ENCODE assay signal across 21 cellular contexts in the genomic region with DNA sequence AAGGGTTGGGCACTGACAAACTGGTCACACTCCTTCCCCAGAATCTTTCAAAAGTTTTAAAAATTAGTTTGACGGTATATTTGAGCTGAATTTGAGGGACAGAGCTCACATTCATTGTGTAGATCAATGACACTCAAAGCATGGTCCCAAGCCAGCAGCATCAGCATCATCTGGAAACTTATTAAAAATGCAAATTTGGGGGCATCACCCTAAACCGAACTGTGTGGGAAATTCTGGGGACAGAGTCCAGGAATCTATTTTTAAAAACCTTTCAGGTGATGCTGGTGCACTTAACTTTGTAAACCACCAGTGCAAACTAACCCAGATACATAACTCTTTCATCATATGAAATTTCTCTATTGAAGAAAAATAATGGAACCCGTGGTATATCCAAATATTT.
"Had no signal": no experiment of that assay in that cellular context is flagged by ENCODE, and none has a peak within 500 bp of the region (broad histone marks: within the 10 kb centered on the region; RNA-seq: fewer than 3 reads in every experiment).

No MANE protein-coding gene starts in this region.

- H3K27me3 ChIP-seq: esophagus squamous epithelium, foreskin keratinocyte, testis, transverse colon had no signal

- H3K9me3 Mint-ChIP-seq: dendritic cell treated with granulocyte-macrophage colony-stimulating factor and Interleukin-4, amounts not matched to agents 40 ng/mL and 50 ng/mL, for 4 days; effector memory CD8-positive, alpha-beta T cell; memory B cell; mesothelial cell of epicardium; natural killer cell; neural crest cell; stimulated activated naive B cell treated with anti-CD40 and anti-IgM and Interleukin-4, amounts not matched to agents 10 μg/mL and 1 μg/mL and 100 μg/mL, for 72 hours; stimulated activated naive CD8-positive, alpha-beta T cell treated with anti-CD3 and anti-CD28 coated beads, Interleukin-15, amount 100 ng/mL, for 72 hours had no signal

- H3K4me1 Mint-ChIP-seq: memory B cell; natural killer cell; stimulated activated naive B cell treated with anti-CD40 and anti-IgM and Interleukin-4, amounts not matched to agents 10 μg/mL and 1 μg/mL and 100 μg/mL, for 72 hours; stimulated activated naive CD8-positive, alpha-beta T cell treated with anti-CD3 and anti-CD28 coated beads, Interleukin-15, amount 100 ng/mL, for 72 hours had no signal

- DNase-seq: effector memory CD8-positive, alpha-beta T cell; esophagus squamous epithelium; kidney; left cardiac atrium; left ventricle myocardium inferior; lower lobe of right lung; natural killer cell; posterior cingulate gyrus; stimulated activated CD4-positive, alpha-beta T cell treated with anti-CD3 and anti-CD28 coated beads, Interleukin-2, amount 100 ng/mL, for 24 hours; stimulated activated CD4-positive, alpha-beta T cell treated with anti-CD3 and anti-CD28 coated beads, Interleukin-4, amount 100 ng/mL, for 4 hours; stimulated activated naive B cell treated with anti-CD40 and anti-IgM and Interleukin-4, amounts not matched to agents 10 μg/mL and 1 μg/mL and 100 μg/mL, for 72 hours; stimulated activated naive CD8-positive, alpha-beta T cell treated with anti-CD3 and anti-CD28 coated beads, Interleukin-15, amount 100 ng/mL, for 72 hours; testis; transverse colon had no signal

- H3K4me3 Mint-ChIP-seq: dendritic cell treated with granulocyte-macrophage colony-stimulating factor and Interleukin-4, amounts not matched to agents 40 ng/mL and 50 ng/mL, for 4 days; effector memory CD8-positive, alpha-beta T cell; memory B cell; mesothelial cell of epicardium; natural killer cell; neural crest cell; stimulated activated naive B cell treated with anti-CD40 and anti-IgM and Interleukin-4, amounts not matched to agents 10 μg/mL and 1 μg/mL and 100 μg/mL, for 72 hours; stimulated activated naive CD8-positive, alpha-beta T cell treated with anti-CD3 and anti-CD28 coated beads, Interleukin-15, amount 100 ng/mL, for 72 hours had no signal

- H3K4me1 ChIP-seq: left ventricle myocardium inferior, lower lobe of right lung, testis, transverse colon had no signal

- H3K9me3 ChIP-seq: esophagus squamous epithelium, left ventricle myocardium inferior, lower lobe of right lung, testis, transverse colon had no signal

- H3K36me3 Mint-ChIP-seq: memory B cell; mesothelial cell of epicardium; natural killer cell; stimulated activated naive B cell treated with anti-CD40 and anti-IgM and Interleukin-4, amounts not matched to agents 10 μg/mL and 1 μg/mL and 100 μg/mL, for 72 hours had no signal

- H3K79me2 ChIP-seq: hepatocyte had no signal

- H3K4me2 ChIP-seq: hepatocyte had no signal

- H3K27ac Mint-ChIP-seq: dendritic cell treated with granulocyte-macrophage colony-stimulating factor and Interleukin-4, amounts not matched to agents 40 ng/mL and 50 ng/mL, for 4 days; effector memory CD8-positive, alpha-beta T cell; memory B cell; mesothelial cell of epicardium; natural killer cell; stimulated activated naive B cell treated with anti-CD40 and anti-IgM and Interleukin-4, amounts not matched to agents 10 μg/mL and 1 μg/mL and 100 μg/mL, for 72 hours; stimulated activated naive CD8-positive, alpha-beta T cell treated with anti-CD3 and anti-CD28 coated beads, Interleukin-15, amount 100 ng/mL, for 72 hours had no signal

- H3K36me3 ChIP-seq: esophagus squamous epithelium, left ventricle myocardium inferior, lower lobe of right lung, transverse colon had no signal

- H3K27ac ChIP-seq: esophagus squamous epithelium, foreskin keratinocyte, hepatocyte, left ventricle myocardium inferior, lower lobe of right lung, skin epidermis, testis, transverse colon had no signal

- ATAC-seq: effector memory CD8-positive, alpha-beta T cell; foreskin keratinocyte; natural killer cell; stimulated activated naive B cell treated with anti-CD40 and anti-IgM and Interleukin-4, amounts not matched to agents 10 μg/mL and 1 μg/mL and 100 μg/mL, for 72 hours; stimulated activated naive CD8-positive, alpha-beta T cell treated with anti-CD3 and anti-CD28 coated beads, Interleukin-15, amount 100 ng/mL, for 72 hours had no signal

- H3K4me3 ChIP-seq: esophagus squamous epithelium, hepatocyte, left ventricle myocardium inferior, lower lobe of right lung, skin epidermis, testis, transverse colon had no signal

- H2AFZ ChIP-seq: hepatocyte had no signal
